ENCODE assay signal across 13 cellular contexts in genomic region chr14:94077823-94078222, GRCh38. TPM values are rescaled to one million over a fixed set of nuclear protein-coding genes. Genes with fewer than 3 reads are reported as not detected.
DNase-seq lines count a peak whose midpoint lies in the region; ATAC-seq and TF ChIP-seq lines count a peak whose summit lies in the region.
"Had no signal": no experiment of that assay in that cellular context is flagged by ENCODE, and none has a peak within 500 bp of the region (broad histone marks: within the 10 kb centered on the region; RNA-seq: fewer than 3 reads in every experiment).

No MANE protein-coding gene starts in this region.

- H3K9ac ChIP-seq in adipocyte (ENCODE audit: low read length) (no peak overlapping the region), mucosa of rectum (ENCODE audit: low read depth in 1 of 2, low read length in 2 of 2) (no peak overlapping the region)

- H3K9me3 Mint-ChIP-seq in type B pancreatic cell, result peaks cover 11% of the 10 kb centered on the region

- H3K27ac Mint-ChIP-seq in type B pancreatic cell, result peak overlapping the region; percentile 71

- no peak for DNase-seq in cardiac muscle cell (ENCODE audit: low read depth in 1 of 2, low spot score in 1 of 2)
- no peak for DNase-seq in cardiac septum (ENCODE audit: low spot score)
- no peak for DNase-seq in adipocyte (ENCODE audit: low read depth)
- no peak for DNase-seq in type B pancreatic cell (ENCODE audit: extremely low spot score, unreplicated experiment)
- no peak for DNase-seq in globus pallidus (ENCODE audit: low spot score)
- DNase-seq: activated CD4-positive, alpha-beta T cell treated with anti-CD3 and anti-CD28 coated beads, Interleukin-2, amount 50 U/mL, for 1 hour; head of caudate nucleus; NCI-H187 treated with DMSO at 0.1 percent for 48 hours had no signal

- H3K27ac ChIP-seq in cardiac muscle cell (no peak overlapping the region), mucosa of rectum (ENCODE audit: low read depth in 2 of 2, low read length in 2 of 2) (no peak overlapping the region)
- H3K27ac ChIP-seq: neutrophil had no signal

- H3K36me3 ChIP-seq in cardiac muscle cell, result peaks cover 8% of the 10 kb centered on the region
- peaks cover 43% of the 10 kb centered on the region for H3K36me3 ChIP-seq in adipocyte (ENCODE audit: control insufficient read depth, insufficient read depth, low read length, severe bottlenecking)
- H3K36me3 ChIP-seq in mucosa of rectum (ENCODE audit: control insufficient read depth in 2 of 2, insufficient read depth in 2 of 2, low read length in 2 of 2), result peaks cover 10 to 21% of the 10 kb centered on the region in 2 donors

- H3K9me3 ChIP-seq in cardiac muscle cell (ENCODE audit: low read depth) (no peaks in the 10 kb centered on the region), adipocyte (ENCODE audit: control insufficient read depth, low read length) (peaks cover 24% of the 10 kb centered on the region), mucosa of rectum (ENCODE audit: control insufficient read depth in 2 of 2, low read length in 2 of 2) (peaks cover 0 to 8% of the 10 kb centered on the region in 2 donors)
- H3K9me3 ChIP-seq: neutrophil had no signal

- H3K4me1 Mint-ChIP-seq in type B pancreatic cell (ENCODE audit: unreplicated experiment), result peaks cover 31% of the 10 kb centered on the region

- H3K4me3 Mint-ChIP-seq in type B pancreatic cell, result peak overlapping the region; percentile 98

- no peaks in the 10 kb centered on the region for H3K27me3 Mint-ChIP-seq in type B pancreatic cell

- no peak for ATAC-seq in HG03442 (IDR thresholded peaks at IDR 0.05; ENCODE audit: unreplicated experiment)
- ATAC-seq in HG02763 (IDR thresholded peaks at IDR 0.05; ENCODE audit: unreplicated experiment), result no peak
- ATAC-seq: Panc1 had no signal

- H3K27me3 ChIP-seq in cardiac muscle cell, result no peaks in the 10 kb centered on the region
- H3K27me3 ChIP-seq in adipocyte (replicated peaks; ENCODE audit: control insufficient read depth, insufficient read depth, low read length), result no peaks in the 10 kb centered on the region
- H3K27me3 ChIP-seq in mucosa of rectum (ENCODE audit: control insufficient read depth in 2 of 2, insufficient read depth in 2 of 2, low read length in 2 of 2), result no peaks in the 10 kb centered on the region
- H3K27me3 ChIP-seq: neutrophil had no signal

- TF ChIP-seq CTCF in cardiac muscle cell (IDR thresholded peaks at IDR 0.05; ENCODE audit: low read depth, low read length), result no peak
- TF ChIP-seq CTCF in type B pancreatic cell (conservative IDR thresholded peaks at IDR 0.05), result no peak

- H3K4me1 ChIP-seq in cardiac muscle cell (ENCODE audit: low read depth) (peaks cover 33% of the 10 kb centered on the region), adipocyte (ENCODE audit: control insufficient read depth, insufficient read depth, low read length) (peaks cover 39% of the 10 kb centered on the region), mucosa of rectum (ENCODE audit: control insufficient read depth in 2 of 2, insufficient read depth in 2 of 2, low read length in 2 of 2) (peaks cover 18 to 28% of the 10 kb centered on the region in 2 donors)

- peaks cover 49% of the 10 kb centered on the region for H3K36me3 Mint-ChIP-seq in type B pancreatic cell

- H3K4me3 ChIP-seq in cardiac muscle cell (peak overlapping the region; percentile 5), adipocyte (ENCODE audit: low read length) (peak overlapping the region; percentile 90), mucosa of rectum (ENCODE audit: low read length in 2 of 2) (peak overlapping the region; percentile 13 to 95)

- intact Hi-C loops in cardiac septum (cut with DNase I), result no loop called here

RNA-seq across cellular contexts. Expression of gene DDX24, which starts 3.2 kb away (rescaled TPM):
- total RNA-seq in cardiac muscle cell (167 and 188 TPM in 2 replicates), cardiac septum (245 TPM), type B pancreatic cell (ENCODE audit: low replicate concordance) (127 and 156 TPM in 2 replicates)
- polyA plus RNA-seq in cardiac muscle cell, result 227 and 272 TPM in 2 replicates

RNA-seq across cellular contexts. Expression of gene IFI27L1, which starts 3.3 kb away (rescaled TPM):
- total RNA-seq in cardiac muscle cell (70.1 and 75.5 TPM in 2 replicates), cardiac septum (9.3 TPM), type B pancreatic cell (ENCODE audit: low replicate concordance) (15.6 and 36.8 TPM in 2 replicates)
- polyA plus RNA-seq in cardiac muscle cell, result 95.4 and 111 TPM in 2 replicates

RNA-seq across cellular contexts. Expression of gene IFI27, which starts 32.7 kb away (rescaled TPM):
- total RNA-seq in cardiac muscle cell, result 1.9 and 2.6 TPM in 2 replicates
- 6.6 and 9.1 TPM in 2 replicates for polyA plus RNA-seq in cardiac muscle cell
- total RNA-seq in cardiac septum, result 147 TPM
- 12.6 and 15.5 TPM in 2 replicates for total RNA-seq in type B pancreatic cell (ENCODE audit: low replicate concordance)

RNA-seq across cellular contexts. Expression of gene IFI27L2, which starts 51.6 kb away (rescaled TPM):
- total RNA-seq in cardiac muscle cell (257 and 537 TPM in 2 replicates), cardiac septum (93.0 TPM), type B pancreatic cell (ENCODE audit: low replicate concordance) (14.8 and 28.2 TPM in 2 replicates)
- polyA plus RNA-seq in cardiac muscle cell, result 251 and 283 TPM in 2 replicates

RNA-seq across cellular contexts. Expression of gene OTUB2, which starts 51.7 kb away (rescaled TPM):
- 2.4 and 4.1 TPM in 2 replicates for total RNA-seq in cardiac muscle cell
- polyA plus RNA-seq in cardiac muscle cell, result 4.3 and 4.4 TPM in 2 replicates
- 0.30 TPM for total RNA-seq in cardiac septum
- total RNA-seq in type B pancreatic cell (ENCODE audit: low replicate concordance), result 2.6 and 3.0 TPM in 2 replicates

Comparison
In these comparisons a context has a peak if more than half of its experiments do, and no peak if none do; other contexts are left out.
1. H3K4me3 ChIP-seq: peak in every context shown above with its lines; median percentile 90 in adipocyte; 54 in mucosa of rectum; 5 in cardiac muscle cell.